In the genomic region with DNA sequence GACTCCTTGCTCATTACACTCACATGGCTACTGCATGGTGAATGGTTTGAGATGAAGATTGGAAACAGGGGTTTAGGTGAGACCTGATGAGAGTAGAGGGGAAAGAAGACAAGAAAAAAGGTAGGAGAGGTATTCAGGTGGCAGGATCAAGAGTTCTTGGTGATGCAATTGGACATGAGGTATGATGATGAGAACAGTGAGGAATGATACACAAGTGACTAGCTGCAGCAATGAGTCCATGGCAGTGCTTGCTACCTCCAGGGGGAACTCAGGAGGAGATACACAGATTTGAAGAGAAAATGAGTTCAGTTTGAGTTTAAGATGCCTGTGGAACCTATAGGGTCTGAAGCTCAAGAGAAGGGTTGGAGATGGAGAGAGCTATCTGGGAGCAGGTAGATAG, we compare ENCODE assay signal across 21 cellular contexts.
"Had no signal": no experiment of that assay in that cellular context is flagged by ENCODE, and none has a peak within 500 bp of the region (broad histone marks: within the 10 kb centered on the region; RNA-seq: fewer than 3 reads in every experiment).

No MANE protein-coding gene starts in this region.

- H3K9me3 ChIP-seq: adrenal gland had no signal

- H3K4me1 ChIP-seq: adrenal gland had no signal

- ATAC-seq: PC-3, WTC11 had no signal

- DNase-seq: activated CD4-positive, alpha-beta T cell treated with anti-CD3 and anti-CD28 coated beads for 48 hours; activated CD4-positive, alpha-beta T cell treated with anti-CD3 and anti-CD28 coated beads, Interleukin-2, amount 50 U/mL, for 4 hours; activated CD4-positive, CD25-positive, alpha-beta regulatory T cell treated with anti-CD3 and anti-CD28 coated beads, Interleukin-2, amount 50 U/mL, for 72 hours; activated CD8-positive, alpha-beta memory T cell treated with anti-CD3 and anti-CD28 coated beads, Interleukin-2, amount 50 U/mL, for 48 hours; activated CD8-positive, alpha-beta T cell treated with anti-CD3 and anti-CD28 coated beads, Interleukin-2, amount 10 ng/mL, durations not matched to agents 7 days and 5 days; activated naive CD4-positive, alpha-beta T cell treated with anti-CD3 and anti-CD28 coated beads, Interleukin-2, amount 50 U/mL, for 16 hours; activated naive CD8-positive, alpha-beta T cell treated with anti-CD3 and anti-CD28 coated beads, Interleukin-2, amount 10 ng/mL, durations not matched to agents 7 days and 5 days; activated T-cell treated with anti-CD3 and anti-CD28 coated beads, Interleukin-2, amount 50 U/mL, for 1 hour; adrenal gland; anterior cingulate cortex; central memory CD4-positive, alpha-beta T cell; Karpas-422; NCI-H1092; NCI-H1436; NCI-H1694 treated with DMSO at 0.1 percent for 48 hours; NCI-H2029 treated with DMSO at 0.1 percent for 48 hours; NCI-H446; NCI-H524; PC-3; SHP77 treated with DMSO at 0.1 percent for 48 hours had no signal

- H3K36me3 ChIP-seq: adrenal gland had no signal

- H3K27ac ChIP-seq: adrenal gland had no signal

- H3K4me3 ChIP-seq: adrenal gland had no signal

- H3K27me3 ChIP-seq: adrenal gland had no signal
